25 cellular contexts compared by ENCODE assay signal in the genomic region with DNA sequence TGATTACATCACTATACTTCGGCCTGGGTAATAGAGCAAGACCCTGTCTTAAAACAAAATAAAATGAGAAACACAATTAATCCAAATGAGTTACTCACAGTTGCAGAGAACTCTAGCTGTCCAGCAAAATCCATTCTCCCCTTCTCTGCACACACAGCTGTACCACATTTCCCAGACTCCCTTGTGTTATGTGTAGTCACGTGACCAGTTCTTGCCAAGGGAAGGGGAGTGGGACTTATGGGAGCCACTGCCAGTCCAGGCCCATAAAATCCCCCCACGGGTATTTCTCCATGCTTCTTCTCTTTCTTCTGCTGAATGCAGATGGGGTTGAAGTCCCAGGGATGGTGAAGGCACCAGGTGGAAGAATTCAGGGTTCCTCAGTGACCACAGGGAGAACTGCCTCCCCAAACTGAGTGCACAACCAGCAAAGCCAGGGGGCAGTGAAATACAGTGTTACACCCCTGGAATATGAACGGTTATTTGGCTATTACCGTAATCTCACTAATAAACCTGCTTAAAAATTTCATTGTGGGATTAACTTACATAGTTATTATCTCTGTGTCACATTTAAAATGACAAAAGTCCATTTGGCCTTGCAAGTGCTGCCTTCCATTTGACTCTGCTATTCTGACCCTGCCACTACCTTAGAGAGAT.
"Had no signal": no experiment of that assay in that cellular context is flagged by ENCODE, and none has a peak within 500 bp of the region (broad histone marks: within the 10 kb centered on the region; RNA-seq: fewer than 3 reads in every experiment).

No MANE protein-coding gene starts in this region.

- ATAC-seq: activated naive CD8-positive, alpha-beta T cell treated with anti-CD3 and anti-CD28 coated beads, Interleukin-2, amount 50 U/mL, for 24 hours had no signal

- H3K36me3 ChIP-seq: MG63, WERI-Rb-1 had no signal

- H3K27ac ChIP-seq: SK-N-MC, WERI-Rb-1 had no signal

- H3K4me3 ChIP-seq: MG63, SK-N-MC had no signal

- H3K27me3 ChIP-seq: MG63 had no signal

- FAIRE-seq: bronchial epithelial cell had no signal

- DNase-seq: activated CD4-positive, alpha-beta T cell treated with anti-CD3 and anti-CD28 coated beads, Interleukin-2, amount 10 ng/mL, durations not matched to agents 24 days and 14 days; activated CD4-positive, alpha-beta T cell treated with anti-CD3 and anti-CD28 coated beads, Interleukin-2, amount 50 U/mL, for 48 hours; activated CD8-positive, alpha-beta memory T cell treated with anti-CD3 and anti-CD28 coated beads, Interleukin-2, amount 50 U/mL, for 48 hours; activated effector memory CD4-positive, alpha-beta T cell treated with Interleukin-2 at 50 U/mL for 16 hours; activated naive CD4-positive, alpha-beta T cell treated with anti-CD3 and anti-CD28 coated beads, Interleukin-2, amount 10 ng/mL, durations not matched to agents 7 days and 5 days; activated naive CD8-positive, alpha-beta T cell treated with anti-CD3 and anti-CD28 coated beads, Interleukin-2, amount 50 U/mL, for 24 hours; activated T-cell treated with anti-CD3 and anti-CD28 coated beads, Interleukin-2, amount 50 U/mL, for 48 hours; anterior cingulate cortex; caudate nucleus; cerebellar nuclear complex; MG63; NCI-H1092; NCI-H1436 treated with DMSO at 0.1 percent for 48 hours; NCI-H1694 treated with DMSO at 0.1 percent for 48 hours; NCI-H2029; NCI-H2107; NCI-H2171 treated with DMSO at 0.1 percent for 48 hours; NCI-H2227 treated with DMSO at 0.1 percent for 48 hours; NCI-H446; NCI-H510A treated with DMSO at 0.1 percent for 48 hours; Right ventricle myocardium superior; T1000 had no signal
